Comparison of ENCODE assay signal across 9 cellular contexts in the genomic region with DNA sequence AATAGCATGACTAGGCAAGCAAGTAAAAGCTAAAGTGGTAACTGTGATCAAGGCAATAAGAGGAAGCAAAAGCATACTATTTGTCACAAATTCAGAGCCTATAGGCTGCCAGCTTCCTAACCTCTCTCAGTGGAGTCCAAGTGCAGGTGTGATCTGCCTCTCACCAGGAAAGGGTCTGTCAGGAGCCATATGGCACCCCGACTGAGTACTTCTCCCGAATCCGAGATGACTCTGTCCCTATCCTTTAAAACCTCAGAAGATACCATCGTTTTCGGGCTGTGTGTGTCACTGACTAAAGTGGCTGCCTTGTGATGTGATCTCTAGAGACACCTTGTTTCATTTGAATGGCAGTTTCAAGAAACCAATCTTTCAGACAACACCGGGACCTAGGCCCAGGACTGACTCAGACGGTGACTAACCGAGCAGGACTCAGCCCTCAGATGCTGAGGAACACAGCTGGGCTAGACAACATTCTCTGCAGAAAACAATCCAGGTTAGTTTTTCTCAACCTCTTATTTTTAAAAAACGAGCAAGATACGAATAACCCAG.
DNase-seq lines count a peak whose midpoint lies in the region; ATAC-seq, FAIRE-seq and TF ChIP-seq lines count a peak whose summit lies in the region.
"Had no signal": no experiment of that assay in that cellular context is flagged by ENCODE, and none has a peak within 500 bp of the region (broad histone marks: within the 10 kb centered on the region; RNA-seq: fewer than 3 reads in every experiment).

No MANE protein-coding gene starts in this region.

- TF ChIP-seq CTCF in OCI-LY3 (IDR thresholded peaks at IDR 0.05; ENCODE audit: low read depth, low read length), result no peak
- no peak for TF ChIP-seq CTCF in K562 (IDR thresholded peaks at IDR 0.05 in 2 of 3, conservative IDR thresholded peaks at IDR 0.05 in 1 of 3; ENCODE audit: insufficient read depth in 2 of 3, low read depth in 1 of 3, low read length in 3 of 3)

- no peaks in the 10 kb centered on the region for H3K79me1 ChIP-seq in neuronal stem cell (ENCODE audit: low read depth, low read length)

- WGBS in K562 (ENCODE audit: insufficient coverage, low coverage, missing lambda C conversion rate), result 38% methylated on average over 10 of the region's 10 CpGs
- no CpG with 5 or more reads among the region's 10 CpGs for WGBS in neuronal stem cell (ENCODE audit: extremely low coverage in 2 of 2, insufficient read length in 2 of 2, insufficient replicate concordance in 1 of 2), 2 donors

- no peak overlapping the region for H3K4ac ChIP-seq in neuronal stem cell (ENCODE audit: low read length)

- no peak overlapping the region for H3K23ac ChIP-seq in neuronal stem cell (ENCODE audit: low read depth, low read length, poor library complexity)

- in situ Hi-C loops in K562 (cut with MboI), result loop anchor here (10.0 to 25.0 kb wide), 2 partner anchors 175 to 328 kb away; no protein-coding TSS in a partner anchor

- ATAC-seq in K562, result no peak

- no peak for TF ChIP-seq RAD21 in K562 (CRISPR knock-in tag; conservative IDR thresholded peaks at IDR 0.05 in 1 of 2, IDR thresholded peaks at IDR 0.05 in 1 of 2)

- H3K79me2 ChIP-seq in OCI-LY3 (ENCODE audit: low read length), result no peaks in the 10 kb centered on the region
- no peaks in the 10 kb centered on the region for H3K79me2 ChIP-seq in K562 (ENCODE audit: control insufficient read depth, insufficient read depth, low read length)

- no TSS peak for BruUV-seq in K562 (replicated peaks; lab: Mats Ljungman, UMichigan)

- TF ChIP-seq EP300 in K562 (IDR thresholded peaks at IDR 0.05; ENCODE audit: low read length), result no peak

- H2AK5ac ChIP-seq in neuronal stem cell (ENCODE audit: low read depth, low read length), result no peak overlapping the region

- DNase-seq in HCEC 1CT, result peak; percentile 90
- peak in 1 of 4 experiments; percentile 20 for DNase-seq in K562 (ENCODE audit: extremely low read depth in 1 of 4, low spot score in 3 of 4)
- peak; percentile 69 for DNase-seq in myocyte (ENCODE audit: low read depth)
- no peak for DNase-seq in neuronal stem cell (ENCODE audit: low spot score)
- no peak for DNase-seq in NCI-H446 (lab: John Stamatoyannopoulos, UW)
- DNase-seq in middle frontal gyrus (ENCODE audit: extremely low spot score, low spot score), result no peak

- H4K91ac ChIP-seq in neuronal stem cell (ENCODE audit: low read depth, low read length, poor library complexity), result no peak overlapping the region

- no peaks in the 10 kb centered on the region for H3K9me1 ChIP-seq in K562 (ENCODE audit: control insufficient read depth, insufficient read depth, low read length)

- no peak overlapping the region for H2BK12ac ChIP-seq in neuronal stem cell (ENCODE audit: low read length)

- no peak overlapping the region for H2BK120ac ChIP-seq in neuronal stem cell (ENCODE audit: low read depth, low read length)

- H3K14ac ChIP-seq in neuronal stem cell (ENCODE audit: low read length), result no peak overlapping the region

- H4K20me1 ChIP-seq in OCI-LY3 (ENCODE audit: insufficient read depth, low read length) (peaks cover 7% of the 10 kb centered on the region; the same call in 1 of the 2 replicates), K562 (replicated peaks; ENCODE audit: control insufficient read depth, insufficient read depth, low read length) (no peaks in the 10 kb centered on the region)

- H3K36me3 ChIP-seq in OCI-LY3 (replicated peaks; ENCODE audit: low read depth, low read length) (peaks cover 3% of the 10 kb centered on the region), K562 (ENCODE audit: control insufficient read depth, insufficient read depth, low read length) (peaks cover 33% of the 10 kb centered on the region; the same call in 2 of the 3 replicates), neuronal stem cell (replicated peaks in 1 of 2; ENCODE audit: control insufficient read depth in 2 of 2, insufficient read depth in 2 of 2, low read length in 2 of 2) (peaks cover 7 to 89% of the 10 kb centered on the region in 2 donors)

- TF ChIP-seq POLR2A in GM15510 (IDR thresholded peaks at IDR 0.05; ENCODE audit: borderline replicate concordance, extremely low read depth, insufficient read length) (peak; percentile 36), K562 (conservative IDR thresholded peaks at IDR 0.05) (no peak)

- CTCF ChIA-PET in K562 (lab: Yijun Ruan, JAX; ENCODE audit: low intra/inter-chr PET ratio), result no interaction called here

- no peak overlapping the region for H2AFZ ChIP-seq in OCI-LY3 (ENCODE audit: low read depth, low read length)
- H2AFZ ChIP-seq in K562 (ENCODE audit: low read depth, low read length), result no peak overlapping the region
- H2AFZ ChIP-seq in neuronal stem cell (ENCODE audit: low read length), result no peak overlapping the region

- H3K4me1 ChIP-seq in OCI-LY3 (ENCODE audit: low read length) (peaks cover 37% of the 10 kb centered on the region), K562 (replicated peaks in 1 of 2; ENCODE audit: control insufficient read depth in 2 of 2, insufficient read depth in 2 of 2, low read length in 2 of 2) (no peaks in the 10 kb centered on the region; a peak in 1 of 5 replicates), neuronal stem cell (ENCODE audit: control insufficient read depth in 2 of 2, insufficient read depth in 1 of 2, low read depth in 1 of 2, low read length in 2 of 2) (peaks cover 2 to 8% of the 10 kb centered on the region in 2 donors)

- H3K18ac ChIP-seq in neuronal stem cell (ENCODE audit: low read length), result no peak overlapping the region

- H3K9me3 ChIP-seq in OCI-LY3 (ENCODE audit: insufficient read depth, low read length) (no peaks in the 10 kb centered on the region), K562 (replicated peaks; ENCODE audit: control insufficient read depth, insufficient read depth, low read depth, low read length) (no peaks in the 10 kb centered on the region), neuronal stem cell (replicated peaks in 1 of 2; ENCODE audit: control insufficient read depth in 2 of 2, insufficient read depth in 1 of 2, low read depth in 1 of 2, low read length in 2 of 2) (no peaks in the 10 kb centered on the region)

- peak overlapping the region; percentile 71 for H3K4me3 ChIP-seq in OCI-LY3 (ENCODE audit: low read length)
- no peak overlapping the region for H3K4me3 ChIP-seq in K562
- H3K4me3 ChIP-seq in neuronal stem cell (ENCODE audit: low read length in 2 of 2), result no peak overlapping the region

- no peak for FAIRE-seq in K562 (lab: Jason Lieb, UNC)
- FAIRE-seq: TTC549 had no signal

- peak overlapping the region; percentile 82 for H3K27ac ChIP-seq in OCI-LY3 (ENCODE audit: low read length)
- H3K27ac ChIP-seq in K562 (ENCODE audit: extremely low read depth, low read depth, low read length), result no peak overlapping the region
- no peak overlapping the region for H3K27ac ChIP-seq in neuronal stem cell (replicated peaks; ENCODE audit: low read length)

- intact Hi-C loops in K562 (cut with micrococcal nuclease), result no loop called here

- H3K27me3 ChIP-seq in OCI-LY3 (ENCODE audit: low read depth, low read length), result no peaks in the 10 kb centered on the region
- no peaks in the 10 kb centered on the region for H3K27me3 ChIP-seq in K562 (ENCODE audit: control insufficient read depth in 2 of 2, insufficient read depth in 2 of 2, low read length in 2 of 2)
- no peaks in the 10 kb centered on the region for H3K27me3 ChIP-seq in neuronal stem cell (ENCODE audit: control insufficient read depth in 3 of 3, insufficient read depth in 3 of 3, low read depth in 1 of 3, low read length in 3 of 3)

- H2BK5ac ChIP-seq in neuronal stem cell (ENCODE audit: low read length), result no peak overlapping the region

- peak overlapping the region; percentile 97 for H3K4me2 ChIP-seq in OCI-LY3 (ENCODE audit: low read length)
- H3K4me2 ChIP-seq in K562 (ENCODE audit: insufficient read depth, low read length), result no peak overlapping the region
- H3K4me2 ChIP-seq in neuronal stem cell (ENCODE audit: insufficient read depth, low read length, poor library complexity, severe bottlenecking), result no peak overlapping the region

- POLR2A ChIA-PET in K562 (lab: Yijun Ruan, JAX), result interaction anchor here (1.2 kb wide), 1 partner anchor 9 kb away, joined by 4 read pairs; no protein-coding TSS in a partner anchor

- H2BK15ac ChIP-seq in neuronal stem cell (ENCODE audit: low read length), result no peak overlapping the region

- H3K9ac ChIP-seq in OCI-LY3 (ENCODE audit: low read length) (no peak overlapping the region), K562 (ENCODE audit: insufficient read depth in 1 of 2, low read depth in 2 of 2, low read length in 2 of 2) (no peak overlapping the region), neuronal stem cell (ENCODE audit: low read depth, low read length, poor library complexity) (no peak overlapping the region)

- H4K8ac ChIP-seq in neuronal stem cell (ENCODE audit: low read depth, low read length), result no peak overlapping the region

TF ChIP-seq in K562, 482 proteins besides CTCF, POLR2A, EP300 and RAD21:
- TF ChIP-seq MCM5 (IDR thresholded peaks at IDR 0.05; ENCODE audit: low read depth), result no peak
- TF ChIP-seq ARID1B (IDR thresholded peaks at IDR 0.05), result peak; percentile 8; the same call in 1 of the 2 replicates
- TF ChIP-seq HMBOX1 (IDR thresholded peaks at IDR 0.05), result peak; percentile 49; the same call in 1 of the 2 replicates
- TF ChIP-seq, protein P1, sequence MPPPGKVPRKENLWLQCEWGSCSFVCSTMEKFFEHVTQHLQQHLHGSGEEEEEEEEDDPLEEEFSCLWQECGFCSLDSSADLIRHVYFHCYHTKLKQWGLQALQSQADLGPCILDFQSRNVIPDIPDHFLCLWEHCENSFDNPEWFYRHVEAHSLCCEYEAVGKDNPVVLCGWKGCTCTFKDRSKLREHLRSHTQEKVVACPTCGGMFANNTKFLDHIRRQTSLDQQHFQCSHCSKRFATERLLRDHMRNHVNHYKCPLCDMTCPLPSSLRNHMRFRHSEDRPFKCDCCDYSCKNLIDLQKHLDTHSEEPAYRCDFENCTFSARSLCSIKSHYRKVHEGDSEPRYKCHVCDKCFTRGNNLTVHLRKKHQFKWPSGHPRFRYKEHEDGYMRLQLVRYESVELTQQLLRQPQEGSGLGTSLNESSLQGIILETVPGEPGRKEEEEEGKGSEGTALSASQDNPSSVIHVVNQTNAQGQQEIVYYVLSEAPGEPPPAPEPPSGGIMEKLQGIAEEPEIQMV (tag; conservative IDR thresholded peaks at IDR 0.05; ENCODE audit: low read depth), result no peak
- TF ChIP-seq FOSL1 (tag; conservative IDR thresholded peaks at IDR 0.05), result peak; percentile 93
- no peak for TF ChIP-seq RCOR1 (IDR thresholded peaks at IDR 0.05; ENCODE audit: borderline replicate concordance in 1 of 2, low read depth in 2 of 2, low read length in 2 of 2)

Comparison
In these comparisons a context has a peak if more than half of its experiments do, and no peak if none do; other contexts are left out.
1. DNase-seq: peak in HCEC 1CT (single experiment) and myocyte (single experiment); none in neuronal stem cell (single experiment), NCI-H446 (0 of 2) and middle frontal gyrus (single experiment).